In genomic region chr7:92682767-92683539, GRCh38 we compare ENCODE assay signal across 12 cellular contexts.
DNase-seq lines count a peak whose midpoint lies in the region; ATAC-seq and TF ChIP-seq lines count a peak whose summit lies in the region.
"Had no signal": no experiment of that assay in that cellular context is flagged by ENCODE, and none has a peak within 500 bp of the region (broad histone marks: within the 10 kb centered on the region; RNA-seq: fewer than 3 reads in every experiment).

No MANE protein-coding gene starts in this region.

- 10 to 31% methylated on average over 3 of the region's 3 CpGs for WGBS in sigmoid colon, 2 donors
- 52 to 55% methylated on average over 3 of the region's 3 CpGs for WGBS in testis, 2 donors

- intact Hi-C loops in activated CD4-positive, alpha-beta memory T cell treated with anti-CD3 and anti-CD28 coated beads for 36 hours (cut with micrococcal nuclease) = loop anchor here (1.0 kb wide), 1 partner anchor 12 kb away; no protein-coding TSS in a partner anchor
- intact Hi-C loops in sigmoid colon (cut with DNase I) = no loop called here
- intact Hi-C loops in testis (cut with DNase I; ENCODE audit: low total_unique reads) = no loop called here

- H3K4me3 ChIP-seq in sigmoid colon = no peak overlapping the region
- H3K4me3 ChIP-seq in testis = no peak overlapping the region
- H3K4me3 ChIP-seq: coronary artery had no signal

- TF ChIP-seq EP300 in sigmoid colon (IDR thresholded peaks at IDR 0.05) = no peak

- H3K9me3 ChIP-seq in sigmoid colon (no peaks in the 10 kb centered on the region), testis (no peaks in the 10 kb centered on the region)

- H3K27me3 Mint-ChIP-seq in activated CD4-positive, alpha-beta memory T cell treated with anti-CD3 and anti-CD28 coated beads for 36 hours = no peaks in the 10 kb centered on the region
- H3K27me3 Mint-ChIP-seq: memory B cell had no signal

- H3K36me3 ChIP-seq in sigmoid colon (no peaks in the 10 kb centered on the region), testis (ENCODE audit: low read depth, missing control alignments) (no peaks in the 10 kb centered on the region)

- POLR2A ChIA-PET in activated CD4-positive, alpha-beta memory T cell treated with anti-CD3 and anti-CD28 coated beads for 36 hours (lab: Charles Lee) = no interaction called here

- H3K27ac ChIP-seq in sigmoid colon (peak overlapping the region in 3 of 4 donors; percentile 18 to 71 (median 51)), testis (no peak overlapping the region)

- TF ChIP-seq POLR2A in sigmoid colon (IDR thresholded peaks at IDR 0.05) = no peak
- TF ChIP-seq POLR2A in testis (IDR thresholded peaks at IDR 0.05) = no peak

- peaks cover 35% of the 10 kb centered on the region for H3K36me3 Mint-ChIP-seq in activated CD4-positive, alpha-beta memory T cell treated with anti-CD3 and anti-CD28 coated beads for 36 hours
- H3K36me3 Mint-ChIP-seq: memory B cell had no signal

- peak; percentile 56 for DNase-seq in HT-29 (ENCODE audit: low spot score)
- peak; percentile 20 for DNase-seq in activated CD4-positive, alpha-beta memory T cell treated with anti-CD3 and anti-CD28 coated beads for 36 hours
- DNase-seq in fibroblast of peridontal ligament (ENCODE audit: extremely low read depth) = peak; percentile 47
- DNase-seq in sigmoid colon = no peak
- no peak for DNase-seq in effector CD4-positive, alpha-beta T cell
- no peak for DNase-seq in testis
- DNase-seq: DMS79, glutamatergic neuron, NCI-H82 had no signal

- no peaks in the 10 kb centered on the region for H3K27me3 ChIP-seq in sigmoid colon
- no peaks in the 10 kb centered on the region for H3K27me3 ChIP-seq in testis

- H3K4me3 Mint-ChIP-seq in activated CD4-positive, alpha-beta memory T cell treated with anti-CD3 and anti-CD28 coated beads for 36 hours = no peak overlapping the region
- H3K4me3 Mint-ChIP-seq: memory B cell had no signal

- ATAC-seq in HG03039 (IDR thresholded peaks at IDR 0.05; ENCODE audit: unreplicated experiment) = no peak

- no peaks in the 10 kb centered on the region for H3K9me3 Mint-ChIP-seq in activated CD4-positive, alpha-beta memory T cell treated with anti-CD3 and anti-CD28 coated beads for 36 hours
- H3K9me3 Mint-ChIP-seq: memory B cell had no signal

- CTCF ChIA-PET in activated CD4-positive, alpha-beta memory T cell treated with anti-CD3 and anti-CD28 coated beads for 36 hours (lab: Charles Lee) = interaction anchor here (1.0 to 1.2 kb wide), 2 partner anchors 73 to 150 kb away, joined by 3 to 4 read pairs; no protein-coding TSS in a partner anchor

- H3K4me1 Mint-ChIP-seq in activated CD4-positive, alpha-beta memory T cell treated with anti-CD3 and anti-CD28 coated beads for 36 hours (ENCODE audit: low read depth) = peaks cover 85% of the 10 kb centered on the region
- H3K4me1 Mint-ChIP-seq: memory B cell had no signal

- no peak for TF ChIP-seq CTCF in sigmoid colon (IDR thresholded peaks at IDR 0.05)
- TF ChIP-seq CTCF in testis (IDR thresholded peaks at IDR 0.05) = no peak

- H3K4me1 ChIP-seq in sigmoid colon (peaks cover 0 to 25% (median 20%) of the 10 kb centered on the region in 4 donors), testis (no peaks in the 10 kb centered on the region)

- peak overlapping the region; percentile 87 for H3K27ac Mint-ChIP-seq in activated CD4-positive, alpha-beta memory T cell treated with anti-CD3 and anti-CD28 coated beads for 36 hours
- H3K27ac Mint-ChIP-seq: memory B cell had no signal

Comparison
In these comparisons a context has a peak if more than half of its experiments do, and no peak if none do; other contexts are left out.
1. DNase-seq: peak in HT-29 (single experiment), activated CD4-positive, alpha-beta memory T cell treated with anti-CD3 and anti-CD28 coated beads for 36 hours (single experiment) and fibroblast of peridontal ligament (single experiment); none in sigmoid colon (single experiment), effector CD4-positive, alpha-beta T cell (single experiment) and testis (single experiment).
2. H3K27ac ChIP-seq: peak in sigmoid colon (3 of 4); none in testis (0 of 2).